In genomic region chr17:60615840-60616239, GRCh38 we compare ENCODE assay signal across 25 cellular contexts. TPM values are rescaled to one million over a fixed set of nuclear protein-coding genes. Genes with fewer than 3 reads are reported as not detected.
DNase-seq lines count a peak whose midpoint lies in the region; ATAC-seq, FAIRE-seq and TF ChIP-seq lines count a peak whose summit lies in the region.
"Had no signal": no experiment of that assay in that cellular context is flagged by ENCODE, and none has a peak within 500 bp of the region (broad histone marks: within the 10 kb centered on the region; RNA-seq: fewer than 3 reads in every experiment).

No MANE protein-coding gene starts in this region.

- FAIRE-seq in urothelium cell line (lab: Jason Lieb, UNC): peak; percentile 35
- FAIRE-seq: A204.1, D721Med, GM12891, GM18507 had no signal

- WGBS in SK-N-SH (ENCODE audit: low lambda C conversion rate): 97% methylated on average over 3 of the region's 3 CpGs

- no peak for TF ChIP-seq EP300 in SK-N-SH (IDR thresholded peaks at IDR 0.05; ENCODE audit: borderline replicate concordance in 1 of 2, low read depth in 1 of 2, low read length in 1 of 2)

- H3K4me3 ChIP-seq in SK-N-SH (ENCODE audit: low read depth in 2 of 2, low read length in 1 of 2) (no peak overlapping the region), HEK293 (ENCODE audit: low read depth, low read length) (no peak overlapping the region)
- H3K4me3 ChIP-seq: BLaER1, GM23248 had no signal

- H4K20me1 ChIP-seq in SK-N-SH (ENCODE audit: insufficient read depth): peaks cover 92% of the 10 kb centered on the region

- ATAC-seq in SK-N-SH treated with all-trans-retinoic acid at 6 μM for 48 hours: peak; percentile 20; the same call in 1 of the 3 replicates
- ATAC-seq: CD8-positive, alpha-beta T cell; HCT116 had no signal

- no peaks in the 10 kb centered on the region for H3K27me3 ChIP-seq in SK-N-SH (ENCODE audit: insufficient read depth)
- H3K27me3 ChIP-seq: BLaER1 had no signal

- H3K4me2 ChIP-seq in SK-N-SH: no peak overlapping the region
- H3K4me2 ChIP-seq: BLaER1 had no signal

- CTCF ChIA-PET in SK-N-SH (lab: Yijun Ruan, JAX): interaction anchor here (1.0 to 1.6 kb wide), 2 partner anchors 11 to 22 kb away, joined by 3 to 6 read pairs; no protein-coding TSS in a partner anchor
- CTCF ChIA-PET in HEK293 (lab: Yijun Ruan, JAX): interaction anchor here (0.6 to 1.2 kb wide), 4 partner anchors 18 to 424 kb away, joined by 3 to 7 read pairs (median 3); no protein-coding TSS in a partner anchor
- CTCF ChIA-PET in RWPE1 (lab: Yijun Ruan, JAX): interaction anchor here (0.7 kb wide), 2 partner anchors 20 to 22 kb away, joined by 3 read pairs; no protein-coding TSS in a partner anchor

- H3K79me2 ChIP-seq in SK-N-SH (ENCODE audit: insufficient read depth): peaks cover 98% of the 10 kb centered on the region

- peaks cover 0 to 6% of the 10 kb centered on the region in 2 experiments for H3K36me3 ChIP-seq in SK-N-SH (replicated peaks in 1 of 2; ENCODE audit: control insufficient read depth in 1 of 2, insufficient read depth in 2 of 2, low read length in 1 of 2)
- H3K36me3 ChIP-seq in HEK293 (ENCODE audit: control insufficient read depth in 2 of 2, insufficient read depth in 1 of 2, low read length in 2 of 2): peaks cover 5 to 9% of the 10 kb centered on the region in 2 experiments; a peak in 2 of 3 replicates

- DNase-seq in SK-N-SH: no peak
- no peak for DNase-seq in RWPE1 (ENCODE audit: low spot score)
- no peak for DNase-seq in urothelium cell line (ENCODE audit: low spot score)
- no peak for DNase-seq in NCI-H2029 (lab: John Stamatoyannopoulos, UW)
- no peak for DNase-seq in NCI-H510A (lab: John Stamatoyannopoulos, UW)
- no peak for DNase-seq in pons (ENCODE audit: low spot score)
- DNase-seq: Caco-2; CD4-positive, CD25-positive, alpha-beta regulatory T cell; CD8-positive, alpha-beta T cell; DMS 273 treated with DMSO at 0.1 percent for 48 hours; DMS79; GF-D8; H9; HFFc6 had no signal

- H3K27ac ChIP-seq in SK-N-SH (ENCODE audit: low read depth in 2 of 2, low read length in 1 of 2) (no peak overlapping the region), HEK293 (ENCODE audit: extremely low read depth, low read depth, low read length) (no peak overlapping the region), RWPE1 (peak overlapping the region; percentile 16; the same call in 1 of the 2 replicates)
- H3K27ac ChIP-seq: 22Rv1, BLaER1, C4-2B, GM23248 had no signal

- H3K9ac ChIP-seq in SK-N-SH: no peak overlapping the region
- H3K9ac ChIP-seq: BLaER1, GM23248 had no signal

- peaks cover 16% of the 10 kb centered on the region for H3F3A ChIP-seq in SK-N-SH (replicated peaks; ENCODE audit: insufficient read depth)

- TF ChIP-seq RAD21 in SK-N-SH (IDR thresholded peaks at IDR 0.05; ENCODE audit: low read length): no peak

- TF ChIP-seq CTCF in SK-N-SH (IDR thresholded peaks at IDR 0.05) (no peak), HEK293 (tag by site-specific recombination; IDR thresholded peaks at IDR 0.05) (no peak), RWPE1 (conservative IDR thresholded peaks at IDR 0.05; ENCODE audit: low read depth) (no peak)

- no peak overlapping the region for H2AFZ ChIP-seq in SK-N-SH (ENCODE audit: low read depth)
- H2AFZ ChIP-seq: GM23248 had no signal

- H3K9me3 ChIP-seq in SK-N-SH: no peaks in the 10 kb centered on the region
- H3K9me3 ChIP-seq in HEK293 (ENCODE audit: control insufficient read depth, insufficient read depth, low read depth, low read length): no peaks in the 10 kb centered on the region
- H3K9me3 ChIP-seq: Caco-2 had no signal

- H3K9me2 ChIP-seq in SK-N-SH: no peaks in the 10 kb centered on the region

- H3K4me1 ChIP-seq in SK-N-SH (ENCODE audit: control insufficient read depth in 1 of 2, insufficient read depth in 2 of 2, low read depth in 1 of 2, low read length in 1 of 2) (0 out of 4 replicates have a peak, but pooled peaks cover 0 to 6% of the 10 kb centered on the region in 2 experiments), HEK293 (ENCODE audit: control insufficient read depth, insufficient read depth, low read length) (peaks cover 15% of the 10 kb centered on the region)
- H3K4me1 ChIP-seq: BLaER1, Caco-2 had no signal

- POLR2A ChIA-PET in SK-N-SH (lab: Yijun Ruan, JAX): interaction anchor here (1.0 kb wide), 1 partner anchor 61 kb away, joined by 3 read pairs; no protein-coding TSS in a partner anchor
- POLR2A ChIA-PET in HEK293 (lab: Yijun Ruan, JAX): interaction anchor here (1.2 kb wide), 1 partner anchor 16 kb away, joined by 5 read pairs; the partner anchor contains the start of gene PPM1D
- POLR2A ChIA-PET in RWPE1 (lab: Yijun Ruan, JAX; ENCODE audit: low non-redundant PET): no interaction called here

TF ChIP-seq in SK-N-SH treated with all-trans-retinoic acid at 6 μM for 48 hours, 23 proteins besides CTCF, POLR2A, EP300 and RAD21 (continues in another document):
- no peak for TF ChIP-seq ZNF565 (CRISPR knock-in tag; conservative IDR thresholded peaks at IDR 0.05; ENCODE audit: low read depth)
- no peak for TF ChIP-seq TCF4 (CRISPR knock-in tag; IDR thresholded peaks at IDR 0.05; ENCODE audit: borderline replicate concordance)
- no peak for TF ChIP-seq ARNTL (CRISPR knock-in tag; IDR thresholded peaks at IDR 0.05; ENCODE audit: borderline replicate concordance, low read depth)
- TF ChIP-seq BACH2 (CRISPR knock-in tag; IDR thresholded peaks at IDR 0.05; ENCODE audit: borderline replicate concordance): no peak
- TF ChIP-seq, protein P1, sequence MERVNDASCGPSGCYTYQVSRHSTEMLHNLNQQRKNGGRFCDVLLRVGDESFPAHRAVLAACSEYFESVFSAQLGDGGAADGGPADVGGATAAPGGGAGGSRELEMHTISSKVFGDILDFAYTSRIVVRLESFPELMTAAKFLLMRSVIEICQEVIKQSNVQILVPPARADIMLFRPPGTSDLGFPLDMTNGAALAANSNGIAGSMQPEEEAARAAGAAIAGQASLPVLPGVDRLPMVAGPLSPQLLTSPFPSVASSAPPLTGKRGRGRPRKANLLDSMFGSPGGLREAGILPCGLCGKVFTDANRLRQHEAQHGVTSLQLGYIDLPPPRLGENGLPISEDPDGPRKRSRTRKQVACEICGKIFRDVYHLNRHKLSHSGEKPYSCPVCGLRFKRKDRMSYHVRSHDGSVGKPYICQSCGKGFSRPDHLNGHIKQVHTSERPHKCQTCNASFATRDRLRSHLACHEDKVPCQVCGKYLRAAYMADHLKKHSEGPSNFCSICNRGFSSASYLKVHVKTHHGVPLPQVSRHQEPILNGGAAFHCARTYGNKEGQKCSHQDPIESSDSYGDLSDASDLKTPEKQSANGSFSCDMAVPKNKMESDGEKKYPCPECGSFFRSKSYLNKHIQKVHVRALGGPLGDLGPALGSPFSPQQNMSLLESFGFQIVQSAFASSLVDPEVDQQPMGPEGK (CRISPR knock-in tag; IDR thresholded peaks at IDR 0.05; ENCODE audit: borderline replicate concordance): no peak

TF ChIP-seq in SK-N-SH, 30 proteins besides CTCF, POLR2A, EP300 and RAD21:
- TF ChIP-seq SMC3 (IDR thresholded peaks at IDR 0.05; ENCODE audit: low read depth, low read length) (no peak), FOSL2 (IDR thresholded peaks at IDR 0.05; ENCODE audit: borderline replicate concordance, low read depth) (no peak)

TF ChIP-seq in HEK293, 187 proteins besides CTCF, POLR2A, EP300 and RAD21 (continues in another document):
- TF ChIP-seq ZNF670 (tag by site-specific recombination; IDR thresholded peaks at IDR 0.05; ENCODE audit: low read depth): no peak
- TF ChIP-seq ZNF214 (tag by site-specific recombination; IDR thresholded peaks at IDR 0.05; ENCODE audit: borderline replicate concordance): no peak
- 0 out of 2 replicates have a peak, but pooled peaks have one; percentile 25 for TF ChIP-seq PRDM10 (tag by site-specific recombination; IDR thresholded peaks at IDR 0.05)
- TF ChIP-seq, protein P2, sequence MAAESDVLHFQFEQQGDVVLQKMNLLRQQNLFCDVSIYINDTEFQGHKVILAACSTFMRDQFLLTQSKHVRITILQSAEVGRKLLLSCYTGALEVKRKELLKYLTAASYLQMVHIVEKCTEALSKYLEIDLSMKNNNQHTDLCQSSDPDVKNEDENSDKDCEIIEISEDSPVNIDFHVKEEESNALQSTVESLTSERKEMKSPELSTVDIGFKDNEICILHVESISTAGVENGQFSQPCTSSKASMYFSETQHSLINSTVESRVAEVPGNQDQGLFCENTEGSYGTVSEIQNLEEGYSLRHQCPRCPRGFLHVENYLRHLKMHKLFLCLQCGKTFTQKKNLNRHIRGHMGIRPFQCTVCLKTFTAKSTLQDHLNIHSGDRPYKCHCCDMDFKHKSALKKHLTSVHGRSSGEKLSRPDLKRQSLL (tag by site-specific recombination; IDR thresholded peaks at IDR 0.05): peak; percentile 61; the same call in 1 of the 2 replicates
- TF ChIP-seq ZNF600 (tag by site-specific recombination; IDR thresholded peaks at IDR 0.05): peak; percentile 19; the same call in 1 of the 2 replicates
- no peak for TF ChIP-seq ZNF248 (tag by site-specific recombination; IDR thresholded peaks at IDR 0.05)
- peak; percentile 94 for TF ChIP-seq OSR2 (tag by site-specific recombination; IDR thresholded peaks at IDR 0.05)
- TF ChIP-seq ZNF239 (tag by site-specific recombination; IDR thresholded peaks at IDR 0.05): no peak

RNA-seq across cellular contexts. Expression of gene PPM1D, which starts 15.8 kb away (rescaled TPM):
- polyA plus RNA-seq in SK-N-SH (2012; rRNA removed): 8.4 and 8.8 TPM in 2 replicates
- 11.1 TPM in 2 replicates for polyA plus RNA-seq in SK-N-SH (2012; cell fraction: cytosol; rRNA removed)
- polyA plus RNA-seq in SK-N-SH (2012; cell fraction: nucleus; rRNA removed): 7.6 and 11.9 TPM in 2 replicates
